ENCODE assay signal across 3 cellular contexts in the genomic region with DNA sequence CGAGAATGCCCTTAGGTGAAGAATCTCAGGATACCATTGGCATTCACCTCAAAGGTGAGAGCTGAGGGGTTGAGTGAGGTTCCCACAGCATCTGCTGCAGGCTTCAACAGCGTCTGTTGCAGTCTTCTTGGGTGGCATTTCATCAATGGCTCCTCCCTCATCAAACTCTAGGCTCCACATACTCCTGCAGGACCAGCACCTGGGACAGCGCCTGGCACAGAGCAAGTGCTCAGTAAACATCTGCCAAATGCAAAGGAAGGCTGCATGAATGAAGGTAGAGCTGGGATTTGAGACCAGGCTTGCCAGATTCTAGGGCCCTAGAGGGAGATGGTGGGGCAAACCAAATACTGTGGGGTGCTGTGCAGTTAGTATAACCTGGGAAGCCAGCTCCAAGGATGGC.
A peak's percentile ranks its signal among the peaks of the same experiment; 100 is the strongest.
TF ChIP-seq lines count a peak whose summit lies in the region.

No MANE protein-coding gene starts in this region.

TF ChIP-seq in HCT116, 20 proteins besides CTCF, POLR2A, EP300 and RAD21:
- TF ChIP-seq, protein P1, sequence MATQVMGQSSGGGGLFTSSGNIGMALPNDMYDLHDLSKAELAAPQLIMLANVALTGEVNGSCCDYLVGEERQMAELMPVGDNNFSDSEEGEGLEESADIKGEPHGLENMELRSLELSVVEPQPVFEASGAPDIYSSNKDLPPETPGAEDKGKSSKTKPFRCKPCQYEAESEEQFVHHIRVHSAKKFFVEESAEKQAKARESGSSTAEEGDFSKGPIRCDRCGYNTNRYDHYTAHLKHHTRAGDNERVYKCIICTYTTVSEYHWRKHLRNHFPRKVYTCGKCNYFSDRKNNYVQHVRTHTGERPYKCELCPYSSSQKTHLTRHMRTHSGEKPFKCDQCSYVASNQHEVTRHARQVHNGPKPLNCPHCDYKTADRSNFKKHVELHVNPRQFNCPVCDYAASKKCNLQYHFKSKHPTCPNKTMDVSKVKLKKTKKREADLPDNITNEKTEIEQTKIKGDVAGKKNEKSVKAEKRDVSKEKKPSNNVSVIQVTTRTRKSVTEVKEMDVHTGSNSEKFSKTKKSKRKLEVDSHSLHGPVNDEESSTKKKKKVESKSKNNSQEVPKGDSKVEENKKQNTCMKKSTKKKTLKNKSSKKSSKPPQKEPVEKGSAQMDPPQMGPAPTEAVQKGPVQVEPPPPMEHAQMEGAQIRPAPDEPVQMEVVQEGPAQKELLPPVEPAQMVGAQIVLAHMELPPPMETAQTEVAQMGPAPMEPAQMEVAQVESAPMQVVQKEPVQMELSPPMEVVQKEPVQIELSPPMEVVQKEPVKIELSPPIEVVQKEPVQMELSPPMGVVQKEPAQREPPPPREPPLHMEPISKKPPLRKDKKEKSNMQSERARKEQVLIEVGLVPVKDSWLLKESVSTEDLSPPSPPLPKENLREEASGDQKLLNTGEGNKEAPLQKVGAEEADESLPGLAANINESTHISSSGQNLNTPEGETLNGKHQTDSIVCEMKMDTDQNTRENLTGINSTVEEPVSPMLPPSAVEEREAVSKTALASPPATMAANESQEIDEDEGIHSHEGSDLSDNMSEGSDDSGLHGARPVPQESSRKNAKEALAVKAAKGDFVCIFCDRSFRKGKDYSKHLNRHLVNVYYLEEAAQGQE (IDR thresholded peaks at IDR 0.05; ENCODE audit: low read depth), result peak; percentile 68
- TF ChIP-seq, protein P2, sequence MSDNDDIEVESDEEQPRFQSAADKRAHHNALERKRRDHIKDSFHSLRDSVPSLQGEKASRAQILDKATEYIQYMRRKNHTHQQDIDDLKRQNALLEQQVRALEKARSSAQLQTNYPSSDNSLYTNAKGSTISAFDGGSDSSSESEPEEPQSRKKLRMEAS (IDR thresholded peaks at IDR 0.05), result no peak

TF ChIP-seq in GM12878, 131 proteins besides CTCF, POLR2A, EP300 and RAD21:
- TF ChIP-seq, protein P1 (IDR thresholded peaks at IDR 0.05; ENCODE audit: low read depth, low read length), result peak; percentile 77
- TF ChIP-seq, protein P2 (IDR thresholded peaks at IDR 0.05; ENCODE audit: low read depth, low read length), result no peak
- no peak for TF ChIP-seq JUNB (IDR thresholded peaks at IDR 0.05)

TF ChIP-seq in liver, 16 proteins besides CTCF, POLR2A, EP300 and RAD21:
- TF ChIP-seq, protein P1 (IDR thresholded peaks at IDR 0.05), result peak; percentile 76
- TF ChIP-seq ATF3 (IDR thresholded peaks at IDR 0.05) (no peak), SP1 (IDR thresholded peaks at IDR 0.05) (no peak), RXRA (IDR thresholded peaks at IDR 0.05) (no peak), GABPA (IDR thresholded peaks at IDR 0.05 in 1 of 2, conservative IDR thresholded peaks at IDR 0.05 in 1 of 2) (no peak), YY1 (IDR thresholded peaks at IDR 0.05) (no peak), HNF4G (IDR thresholded peaks at IDR 0.05) (no peak)
